29 cellular contexts compared by ENCODE assay signal in genomic region chr17:78248051-78248914, GRCh38. TPM values are rescaled to one million over a fixed set of nuclear protein-coding genes. Genes with fewer than 3 reads are reported as not detected.
A peak's percentile ranks its signal among the peaks of the same experiment; 100 is the strongest.
DNase-seq lines count a peak whose midpoint lies in the region; ATAC-seq and TF ChIP-seq lines count a peak whose summit lies in the region.
"Had no signal": no experiment of that assay in that cellular context is flagged by ENCODE, and none has a peak within 500 bp of the region (broad histone marks: within the 10 kb centered on the region; RNA-seq: fewer than 3 reads in every experiment).

No MANE protein-coding gene starts in this region.

- H3K27ac Mint-ChIP-seq in neural crest cell (ENCODE audit: unreplicated experiment), result peak overlapping the region; percentile 27
- H3K27ac Mint-ChIP-seq: activated naive CD4-positive, alpha-beta T cell treated with anti-CD3 and anti-CD28 coated beads for 36 hours; B cell; type B pancreatic cell had no signal

- POLR2A ChIA-PET in RWPE1 (lab: Yijun Ruan, JAX; ENCODE audit: low non-redundant PET), result no interaction called here

- no peaks in the 10 kb centered on the region for H3K27me3 ChIP-seq in right atrium auricular region
- H3K27me3 ChIP-seq in upper lobe of right lung, result no peaks in the 10 kb centered on the region

- no peak overlapping the region for H3K4me3 Mint-ChIP-seq in neural crest cell
- H3K4me3 Mint-ChIP-seq: activated naive CD4-positive, alpha-beta T cell treated with anti-CD3 and anti-CD28 coated beads for 36 hours; B cell; nephron; type B pancreatic cell had no signal

- no peak overlapping the region for H3K4me3 ChIP-seq in right atrium auricular region
- H3K4me3 ChIP-seq in upper lobe of right lung, result no peak overlapping the region
- H3K4me3 ChIP-seq: A549 had no signal

- H3K9me3 ChIP-seq in right atrium auricular region, result no peaks in the 10 kb centered on the region
- H3K9me3 ChIP-seq in upper lobe of right lung, result no peaks in the 10 kb centered on the region

- intact Hi-C loops in left cardiac atrium (cut with DNase I), result loop anchor here in 1 of 2 donors (10.0 kb wide), 1 partner anchor 133 kb away; no protein-coding TSS in a partner anchor
- intact Hi-C loops in Right ventricle myocardium inferior (cut with DNase I), result no loop called here
- intact Hi-C loops in upper lobe of right lung (cut with DNase I), result no loop called here

- H3K4me1 Mint-ChIP-seq in neural crest cell, result peaks cover 13% of the 10 kb centered on the region

- CTCF ChIA-PET in RWPE1 (lab: Yijun Ruan, JAX), result interaction anchor here (0.6 to 0.7 kb wide), 2 partner anchors 173 to 1620 kb away, joined by 3 read pairs; no protein-coding TSS in a partner anchor

- DNase-seq in left cardiac atrium (peak; percentile 33), Right ventricle myocardium inferior (ENCODE audit: missing footprints) (no peak), right atrium auricular region (ENCODE audit: low spot score) (no peak), neural crest cell (ENCODE audit: low read depth, low spot score) (no peak), upper lobe of right lung (peak; percentile 64), RWPE1 (ENCODE audit: low spot score) (no peak)
- DNase-seq: activated CD4-positive, alpha-beta T cell treated with anti-CD3 and anti-CD28 coated beads for 4 hours; activated naive CD4-positive, alpha-beta T cell treated with anti-CD3 and anti-CD28 coated beads for 36 hours; activated T-cell treated with anti-CD3 and anti-CD28 coated beads, Interleukin-2, amount 50 U/mL, for 48 hours; central memory CD4-positive, alpha-beta T cell; DMS79; foreskin melanocyte; kidney glomerular epithelial cell; NCI-H1092; NCI-H2029; NCI-H345; small intestine; stimulated activated CD4-positive, alpha-beta T cell treated with anti-CD3 and anti-CD28 coated beads, Interleukin-2, amount 100 ng/mL, for 48 hours; stimulated activated naive CD8-positive, alpha-beta T cell treated with anti-CD3 and anti-CD28 coated beads, Interleukin-15, Interleukin-2, amounts not matched to agents 100 U/mL and 50 U/mL, for 24 hours had no signal

- peaks cover 2% of the 10 kb centered on the region for H3K36me3 Mint-ChIP-seq in neural crest cell (ENCODE audit: low read depth)
- H3K36me3 Mint-ChIP-seq: type B pancreatic cell had no signal

- H3K4me1 ChIP-seq in right atrium auricular region (peaks cover 0 to 13% of the 10 kb centered on the region in 2 donors), upper lobe of right lung (peaks cover 16% of the 10 kb centered on the region)

- ATAC-seq in left cardiac atrium (peak in 1 of 2 donors; percentile 7), Right ventricle myocardium inferior (no peak), upper lobe of right lung (peak; percentile 1), HG02870 (IDR thresholded peaks at IDR 0.05; ENCODE audit: unreplicated experiment) (no peak), HG02610 (IDR thresholded peaks at IDR 0.05; ENCODE audit: unreplicated experiment) (no peak)
- ATAC-seq: A549; stimulated activated naive CD8-positive, alpha-beta T cell treated with anti-CD3 and anti-CD28 coated beads, Interleukin-15, Interleukin-2, amounts not matched to agents 100 U/mL and 50 U/mL, for 24 hours had no signal

- no peaks in the 10 kb centered on the region for H3K27me3 Mint-ChIP-seq in neural crest cell (ENCODE audit: low read depth)
- H3K27me3 Mint-ChIP-seq: B cell, type B pancreatic cell had no signal

- peaks cover 3% of the 10 kb centered on the region for H3K9me3 Mint-ChIP-seq in neural crest cell
- H3K9me3 Mint-ChIP-seq: activated naive CD4-positive, alpha-beta T cell treated with anti-CD3 and anti-CD28 coated beads for 36 hours had no signal

- H3K36me3 ChIP-seq in right atrium auricular region, result no peaks in the 10 kb centered on the region
- no peaks in the 10 kb centered on the region for H3K36me3 ChIP-seq in upper lobe of right lung

- peak overlapping the region; percentile 42 to 64 for H3K27ac ChIP-seq in right atrium auricular region
- H3K27ac ChIP-seq in upper lobe of right lung, result no peak overlapping the region
- H3K27ac ChIP-seq in RWPE1, result no peak overlapping the region
- H3K27ac ChIP-seq: A549 had no signal

- TF ChIP-seq CTCF in right atrium auricular region (IDR thresholded peaks at IDR 0.05) (no peak), neural crest cell (conservative IDR thresholded peaks at IDR 0.05) (no peak), upper lobe of right lung (IDR thresholded peaks at IDR 0.05) (no peak), RWPE1 (conservative IDR thresholded peaks at IDR 0.05; ENCODE audit: low read depth) (no peak)

RNA-seq across cellular contexts. Expression of gene TMEM235, which starts 16.9 kb away (rescaled TPM):
- not detected for total RNA-seq in left cardiac atrium
- not detected for total RNA-seq in Right ventricle myocardium inferior
- total RNA-seq in right atrium auricular region, result not detected
- total RNA-seq in neural crest cell, result not detected in 2 replicates
- total RNA-seq in upper lobe of right lung, result not detected
- total RNA-seq: activated naive CD4-positive, alpha-beta T cell treated with anti-CD3 and anti-CD28 coated beads for 36 hours; aorta; B cell; LHCN-M2; mononuclear cell; posterior vena cava had no signal

RNA-seq across cellular contexts. Expression of gene BIRC5, which starts 34.2 kb away (rescaled TPM):
- total RNA-seq in left cardiac atrium (1 to 10 TPM in 1 of 2 donors, under 1 TPM in 1; 0.16 to 1.6 TPM), Right ventricle myocardium inferior (1.2 TPM), right atrium auricular region (1 to 10 TPM in 1 of 2 donors, not detected in 1; 3.7 TPM), neural crest cell (123 and 134 TPM in 2 replicates), upper lobe of right lung (1.1 TPM)

Comparison
In these comparisons a context has a peak if more than half of its experiments do, and no peak if none do; other contexts are left out.
1. DNase-seq: peak in left cardiac atrium (single experiment) and upper lobe of right lung (single experiment); none in Right ventricle myocardium inferior (single experiment), right atrium auricular region (single experiment), neural crest cell (single experiment) and RWPE1 (single experiment).
2. H3K27ac ChIP-seq: peak in right atrium auricular region (2 of 2); none in upper lobe of right lung (single experiment) and RWPE1 (single experiment).
3. RNA of gene BIRC5, which starts 34.2 kb away (total RNA-seq): 123 to 134 TPM in neural crest cell; 3.7 TPM in right atrium auricular region, 0.16 to 1.6 TPM in left cardiac atrium, 1.2 TPM in Right ventricle myocardium inferior (single experiment) and 1.1 TPM in upper lobe of right lung (single experiment); every median in the first group is over 10 times any median in the second.